Comparison of ENCODE assay signal across 8 cellular contexts in genomic region chr19:38851622-38852230, GRCh38. TPM values are rescaled to one million over a fixed set of nuclear protein-coding genes. Genes with fewer than 3 reads are reported as not detected.
DNase-seq lines count a peak whose midpoint lies in the region; ATAC-seq and TF ChIP-seq lines count a peak whose summit lies in the region.

No MANE protein-coding gene starts in this region.

- peaks cover 24 to 25% (median 25%) of the 10 kb centered on the region in 11 experiments for H4K20me1 ChIP-seq in BLaER1 treated with 17β-estradiol and CSF1 and Interleukin-3, amounts not matched to agents 10 nM and 100 nM

- H3K27me3 ChIP-seq in BLaER1 treated with 17β-estradiol and CSF1 and Interleukin-3, amounts not matched to agents 10 nM and 100 nM, result no peaks in the 10 kb centered on the region
- no peaks in the 10 kb centered on the region for H3K27me3 ChIP-seq in ovary
- no peaks in the 10 kb centered on the region for H3K27me3 ChIP-seq in thoracic aorta (replicated peaks; ENCODE audit: insufficient read depth)

- DNase-seq in NCI-H1092 treated with DMSO at 0.1 percent for 48 hours (lab: John Stamatoyannopoulos, UW) (peak; percentile 59), SKM-1 (lab: John Stamatoyannopoulos, UW; ENCODE audit: unreplicated experiment) (peak; percentile 65), Right ventricle myocardium inferior (ENCODE audit: missing footprints) (peak; percentile 96), ovary (peak; percentile 94 to 96 (median 95)), thoracic aorta (ENCODE audit: low spot score) (peak; percentile 70)
- peak; percentile 95 for DNase-seq in activated naive CD8-positive, alpha-beta T cell treated with anti-CD3 and anti-CD28 coated beads for 36 hours

- peaks cover 37% of the 10 kb centered on the region for H3K36me3 Mint-ChIP-seq in activated naive CD8-positive, alpha-beta T cell treated with anti-CD3 and anti-CD28 coated beads for 36 hours

- peak overlapping the region; percentile 72 to 89 (median 80) for H3K4me3 ChIP-seq in BLaER1 treated with 17β-estradiol and CSF1 and Interleukin-3, amounts not matched to agents 10 nM and 100 nM
- H3K4me3 ChIP-seq in ovary (peak overlapping the region; percentile 67), thoracic aorta (peak overlapping the region; percentile 100)

- H3K27me3 Mint-ChIP-seq in activated naive CD8-positive, alpha-beta T cell treated with anti-CD3 and anti-CD28 coated beads for 36 hours, result peaks cover 5% of the 10 kb centered on the region

- H3K9ac ChIP-seq in BLaER1 treated with 17β-estradiol and CSF1 and Interleukin-3, amounts not matched to agents 10 nM and 100 nM, result peak overlapping the region; percentile 89 to 99 (median 93)

- H3K4me1 Mint-ChIP-seq in activated naive CD8-positive, alpha-beta T cell treated with anti-CD3 and anti-CD28 coated beads for 36 hours, result peaks cover 45% of the 10 kb centered on the region

- intact Hi-C loops in Right ventricle myocardium inferior (cut with DNase I) (loop anchor here (5.0 to 10.0 kb wide), 2 partner anchors 204 to 1433 kb away; partner anchors contain the start of genes ACTN4 and AKT2), ovary (cut with DNase I) (loop anchor here in 2 of 4 donors (5.0 kb wide), 2 partner anchors 204 to 214 kb away; partner anchors contain the start of gene ACTN4 (in 1 of the 2))

- peak; percentile 89 for TF ChIP-seq EP300 in ovary (IDR thresholded peaks at IDR 0.05)

- H3K9me3 Mint-ChIP-seq in activated naive CD8-positive, alpha-beta T cell treated with anti-CD3 and anti-CD28 coated beads for 36 hours, result peaks cover 5% of the 10 kb centered on the region

- peaks cover 45 to 55% (median 49%) of the 10 kb centered on the region in 10 experiments for H3K4me1 ChIP-seq in BLaER1 treated with 17β-estradiol and CSF1 and Interleukin-3, amounts not matched to agents 10 nM and 100 nM
- peaks cover 13% of the 10 kb centered on the region for H3K4me1 ChIP-seq in ovary (ENCODE audit: insufficient read depth)
- H3K4me1 ChIP-seq in thoracic aorta (ENCODE audit: control insufficient read depth in 1 of 2, low read depth in 2 of 2), result peaks cover 24 to 43% of the 10 kb centered on the region in 2 donors

- TF ChIP-seq CTCF in ovary (IDR thresholded peaks at IDR 0.05) (no peak), thoracic aorta (IDR thresholded peaks at IDR 0.05) (no peak)

- TF ChIP-seq POLR2A in ovary (IDR thresholded peaks at IDR 0.05), result peak; percentile 72

- peak overlapping the region; percentile 91 to 100 (median 99) for H3K4me2 ChIP-seq in BLaER1 treated with 17β-estradiol and CSF1 and Interleukin-3, amounts not matched to agents 10 nM and 100 nM

- H3K27ac ChIP-seq in BLaER1 treated with 17β-estradiol and CSF1 and Interleukin-3, amounts not matched to agents 10 nM and 100 nM, result peak overlapping the region; percentile 86 to 99 (median 94)
- H3K27ac ChIP-seq in ovary, result peak overlapping the region; percentile 89 to 98
- H3K27ac ChIP-seq in thoracic aorta, result peak overlapping the region; percentile 97 to 100

- ATAC-seq in GM21515 (IDR thresholded peaks at IDR 0.05; ENCODE audit: unreplicated experiment) (peak; percentile 18), Right ventricle myocardium inferior (peak; percentile 55), thoracic aorta (ENCODE audit: insufficient number of reproducible peaks, low FRiP score, low read depth) (peak; percentile 19)

- H3K9me3 ChIP-seq in BLaER1 treated with 17β-estradiol and CSF1 and Interleukin-3, amounts not matched to agents 10 nM and 100 nM (replicated peaks in 1 of 11), result peaks cover 0 to 10% (median 8%) of the 10 kb centered on the region in 11 experiments; a peak in 13 of 22 replicates
- H3K9me3 ChIP-seq in ovary (no peaks in the 10 kb centered on the region), thoracic aorta (no peaks in the 10 kb centered on the region)

- 0 to 3% (median 1%) methylated on average over 19 to 57 of the region's 67 CpGs for WGBS in ovary, 3 donors

- H3K4me3 Mint-ChIP-seq in activated naive CD8-positive, alpha-beta T cell treated with anti-CD3 and anti-CD28 coated beads for 36 hours, result peak overlapping the region; percentile 93

- H3K27ac Mint-ChIP-seq in activated naive CD8-positive, alpha-beta T cell treated with anti-CD3 and anti-CD28 coated beads for 36 hours, result peak overlapping the region; percentile 100

- peaks cover 21 to 24% (median 22%) of the 10 kb centered on the region in 11 experiments for H3K36me3 ChIP-seq in BLaER1 treated with 17β-estradiol and CSF1 and Interleukin-3, amounts not matched to agents 10 nM and 100 nM
- H3K36me3 ChIP-seq in ovary, result no peaks in the 10 kb centered on the region
- peaks cover 8% of the 10 kb centered on the region for H3K36me3 ChIP-seq in thoracic aorta

RNA-seq across cellular contexts. Expression of gene HNRNPL, which starts 1.9 kb away (rescaled TPM):
- total RNA-seq in activated naive CD8-positive, alpha-beta T cell treated with anti-CD3 and anti-CD28 coated beads for 36 hours, result 100 to 1,000 TPM; 723 to 728 TPM
- 184 TPM for total RNA-seq in Right ventricle myocardium inferior
- 100 to 1,000 TPM; 110 to 282 (median 230) TPM for total RNA-seq in ovary
- 100 to 1,000 TPM; 152 to 284 TPM for polyA plus RNA-seq in ovary
- 100 to 1,000 TPM; 153 to 167 TPM for total RNA-seq in thoracic aorta

RNA-seq across cellular contexts. Expression of gene ECH1, which starts 20.1 kb away (rescaled TPM):
- total RNA-seq in activated naive CD8-positive, alpha-beta T cell treated with anti-CD3 and anti-CD28 coated beads for 36 hours, result 100 to 1,000 TPM; 103 to 107 TPM
- 1,308 TPM for total RNA-seq in Right ventricle myocardium inferior
- total RNA-seq in ovary, result 100 to 1,000 TPM in 5 of 7 donors, 10 to 100 TPM in 2; 67.6 to 146 (median 113) TPM
- 100 to 1,000 TPM; 202 to 243 TPM for polyA plus RNA-seq in ovary
- total RNA-seq in thoracic aorta, result 10 to 100 TPM; 47.5 to 75.0 TPM

RNA-seq across cellular contexts. Expression of gene RINL, which starts 26.3 kb away (rescaled TPM):
- total RNA-seq in activated naive CD8-positive, alpha-beta T cell treated with anti-CD3 and anti-CD28 coated beads for 36 hours, result 10 to 100 TPM; 74.0 to 75.0 TPM
- total RNA-seq in Right ventricle myocardium inferior, result 4.1 TPM
- total RNA-seq in ovary, result 1 to 10 TPM; 1.1 to 4.7 (median 2.6) TPM
- polyA plus RNA-seq in ovary, result 1 to 10 TPM; 2.3 to 3.4 TPM
- 1 to 10 TPM; 4.7 to 5.5 TPM for total RNA-seq in thoracic aorta

RNA-seq across cellular contexts. Expression of gene LGALS4, which starts 39.0 kb away (rescaled TPM):
- under 1 TPM; 0.33 to 0.56 TPM for total RNA-seq in activated naive CD8-positive, alpha-beta T cell treated with anti-CD3 and anti-CD28 coated beads for 36 hours
- total RNA-seq in Right ventricle myocardium inferior (0.76 TPM), ovary (1 to 10 TPM in 4 of 7 donors, under 1 TPM in 3; 0.57 to 7.4 (median 2.2) TPM), thoracic aorta (1 to 10 TPM in 1 of 2 donors, not detected in 1; 3.5 TPM)
- polyA plus RNA-seq in ovary, result 1 to 10 TPM in 1 of 2 donors, under 1 TPM in 1; 0.80 to 1.4 TPM

RNA-seq across cellular contexts. Expression of gene SIRT2, which starts 47.7 kb away (rescaled TPM):
- total RNA-seq in activated naive CD8-positive, alpha-beta T cell treated with anti-CD3 and anti-CD28 coated beads for 36 hours, result 10 to 100 TPM; 19.4 to 21.2 TPM
- total RNA-seq in Right ventricle myocardium inferior (99.8 TPM), ovary (10 to 100 TPM; 51.7 to 64.9 (median 55.7) TPM), thoracic aorta (10 to 100 TPM; 42.8 to 68.4 TPM)
- 10 to 100 TPM; 46.1 to 60.0 TPM for polyA plus RNA-seq in ovary

Comparison
In these comparisons a context has a peak if more than half of its experiments do, and no peak if none do; other contexts are left out.
1. Peak in every context shown above with its lines: DNase-seq, ATAC-seq, H3K4me3 ChIP-seq and H3K27ac ChIP-seq.
2. RNA of gene RINL, which starts 26.3 kb away (total RNA-seq): 74.0 to 75.0 TPM in activated naive CD8-positive, alpha-beta T cell treated with anti-CD3 and anti-CD28 coated beads for 36 hours; 4.7 to 5.5 TPM in thoracic aorta, 4.1 TPM in Right ventricle myocardium inferior (single experiment) and 1.1 to 4.7 TPM in ovary; every median in the first group is over 10 times any median in the second.